18 cellular contexts compared by ENCODE assay signal in genomic region chr1:39642796-39643195, GRCh38. TPM values are rescaled to one million over a fixed set of nuclear protein-coding genes. Genes with fewer than 3 reads are reported as not detected.
DNase-seq lines count a peak whose midpoint lies in the region; ATAC-seq, FAIRE-seq and TF ChIP-seq lines count a peak whose summit lies in the region.
"Had no signal": no experiment of that assay in that cellular context is flagged by ENCODE, and none has a peak within 500 bp of the region (broad histone marks: within the 10 kb centered on the region; RNA-seq: fewer than 3 reads in every experiment).

No MANE protein-coding gene starts in this region.

- 17 to 35% (median 22%) methylated on average over 4 of the region's 4 CpGs for WGBS in psoas muscle, 3 donors

- H3K9me3 ChIP-seq in psoas muscle: no peaks in the 10 kb centered on the region

- no peak for FAIRE-seq in bronchial epithelial cell (lab: Jason Lieb, UNC)
- FAIRE-seq: GM12891, islet of Langerhans had no signal

- DNase-seq in Daoy (ENCODE audit: low read depth) (peak; percentile 74), LHCN-M2 (ENCODE audit: low read depth) (peak; percentile 95), bronchial epithelial cell (ENCODE audit: low read depth) (peak; percentile 42), psoas muscle (no peak), NCI-H2171 treated with DMSO at 0.1 percent for 48 hours (lab: John Stamatoyannopoulos, UW) (no peak), HT-29 (ENCODE audit: low spot score) (no peak), NCI-H1436 treated with DMSO at 0.1 percent for 48 hours (lab: John Stamatoyannopoulos, UW) (no peak)
- DNase-seq: activated CD8-positive, alpha-beta memory T cell treated with anti-CD3 and anti-CD28 coated beads for 24 hours; activated gamma-delta T cell treated with Interleukin-2 at 50 U/mL for 16 hours; DND-41; effector memory CD8-positive, alpha-beta T cell; NCI-H2171 had no signal

- peak; percentile 55 to 66 (median 61) for ATAC-seq in psoas muscle
- no peak for ATAC-seq in HG03095 (IDR thresholded peaks at IDR 0.05; ENCODE audit: unreplicated experiment)
- ATAC-seq: effector memory CD8-positive, alpha-beta T cell had no signal

- H3K36me3 ChIP-seq in bronchial epithelial cell (ENCODE audit: control insufficient read depth, insufficient read depth, low read length) (no peaks in the 10 kb centered on the region), psoas muscle (ENCODE audit: insufficient read depth in 1 of 2, low read depth in 1 of 2) (no peaks in the 10 kb centered on the region)

- peak overlapping the region; percentile 72 for H3K27ac ChIP-seq in psoas muscle
- H3K27ac ChIP-seq: parathyroid adenoma, VCaP had no signal

- TF ChIP-seq CTCF in bronchial epithelial cell (IDR thresholded peaks at IDR 0.05; ENCODE audit: insufficient read depth, low read length, severe bottlenecking) (no peak), psoas muscle (IDR thresholded peaks at IDR 0.05) (no peak)

- H3K4me3 ChIP-seq in bronchial epithelial cell (ENCODE audit: low read depth, low read length): no peak overlapping the region
- no peak overlapping the region for H3K4me3 ChIP-seq in psoas muscle

- H3K4me1 ChIP-seq in psoas muscle: peaks cover 18% of the 10 kb centered on the region
- H3K4me1 ChIP-seq: parathyroid adenoma had no signal

- H3K27me3 ChIP-seq in bronchial epithelial cell (ENCODE audit: control insufficient read depth, insufficient read depth, low read length): peaks cover 4% of the 10 kb centered on the region
- H3K27me3 ChIP-seq in psoas muscle (ENCODE audit: insufficient read depth in 3 of 3, low read length in 2 of 3): no peaks in the 10 kb centered on the region

- intact Hi-C loops in psoas muscle (cut with DNase I): no loop called here

RNA-seq across cellular contexts. Expression of gene HEYL, which starts 3.4 kb away (rescaled TPM):
- not detected in 2 replicates for total RNA-seq in Daoy (2014; rRNA removed; shearing (Covaris generic))
- total RNA-seq in LHCN-M2 (2014; rRNA removed) (41.6 and 52.6 TPM in 2 replicates), bronchial epithelial cell (under 0.01 TPM in 1 of 2 replicates, not detected in the other), psoas muscle (10 to 100 TPM in 1 of 4 donors, 1 to 10 TPM in 3; 4.1 to 10.0 (median 6.5) TPM)
- polyA plus RNA-seq in LHCN-M2 (2012): 66.9 TPM
- 1 to 10 TPM; 2.1 to 5.8 (median 3.2) TPM for polyA plus RNA-seq in psoas muscle
- total RNA-seq in HT-29 (2014; rRNA removed; shearing (Covaris generic)): 0.05 and 0.16 TPM in 2 replicates

RNA-seq across cellular contexts. Expression of gene NT5C1A, which starts 29.1 kb away (rescaled TPM):
- total RNA-seq in Daoy (2014; rRNA removed; shearing (Covaris generic)): not detected in 2 replicates
- total RNA-seq in LHCN-M2 (2014; rRNA removed): not detected in 2 replicates
- not detected for polyA plus RNA-seq in LHCN-M2 (2012)
- total RNA-seq in bronchial epithelial cell: not detected in 2 replicates
- 100 to 1,000 TPM in 1 of 4 donors, 10 to 100 TPM in 3; 35.0 to 112 (median 63.3) TPM for total RNA-seq in psoas muscle
- 1 to 10 TPM; 1.2 to 7.7 (median 2.3) TPM for polyA plus RNA-seq in psoas muscle
- total RNA-seq in HT-29 (2014; rRNA removed; shearing (Covaris generic)): not detected in 2 replicates
- polyA plus RNA-seq: CD14-positive monocyte had no signal

RNA-seq across cellular contexts. Expression of gene HPCAL4, which starts 48.4 kb away (rescaled TPM):
- total RNA-seq in Daoy (2014; rRNA removed; shearing (Covaris generic)): 0.03 and 0.29 TPM in 2 replicates
- total RNA-seq in LHCN-M2 (2014; rRNA removed) (1.6 and 3.1 TPM in 2 replicates), bronchial epithelial cell (under 0.01 TPM in 2 replicates), psoas muscle (1 to 10 TPM; 1.3 to 9.4 (median 3.1) TPM)
- polyA plus RNA-seq in LHCN-M2 (2012): 0.05 TPM
- polyA plus RNA-seq in psoas muscle: 1 to 10 TPM in 2 of 3 donors, under 1 TPM in 1; 0.29 to 3.2 (median 1.3) TPM
- not detected in 2 replicates for total RNA-seq in HT-29 (2014; rRNA removed; shearing (Covaris generic))

Comparison
In these comparisons a context has a peak if more than half of its experiments do, and no peak if none do; other contexts are left out.
1. DNase-seq: peak in Daoy (single experiment), LHCN-M2 (single experiment) and bronchial epithelial cell (single experiment); none in psoas muscle (0 of 2), NCI-H2171 treated with DMSO at 0.1 percent for 48 hours (single experiment), HT-29 (single experiment) and NCI-H1436 treated with DMSO at 0.1 percent for 48 hours (single experiment).
2. RNA of gene NT5C1A, which starts 29.1 kb away (total RNA-seq): 35.0 to 112 TPM in psoas muscle; not detected in LHCN-M2, not detected in Daoy, not detected in bronchial epithelial cell and not detected in HT-29; every median in the first group is over 10 times any median in the second.